Comparison of ENCODE assay signal across 1 cellular context in the genomic region with DNA sequence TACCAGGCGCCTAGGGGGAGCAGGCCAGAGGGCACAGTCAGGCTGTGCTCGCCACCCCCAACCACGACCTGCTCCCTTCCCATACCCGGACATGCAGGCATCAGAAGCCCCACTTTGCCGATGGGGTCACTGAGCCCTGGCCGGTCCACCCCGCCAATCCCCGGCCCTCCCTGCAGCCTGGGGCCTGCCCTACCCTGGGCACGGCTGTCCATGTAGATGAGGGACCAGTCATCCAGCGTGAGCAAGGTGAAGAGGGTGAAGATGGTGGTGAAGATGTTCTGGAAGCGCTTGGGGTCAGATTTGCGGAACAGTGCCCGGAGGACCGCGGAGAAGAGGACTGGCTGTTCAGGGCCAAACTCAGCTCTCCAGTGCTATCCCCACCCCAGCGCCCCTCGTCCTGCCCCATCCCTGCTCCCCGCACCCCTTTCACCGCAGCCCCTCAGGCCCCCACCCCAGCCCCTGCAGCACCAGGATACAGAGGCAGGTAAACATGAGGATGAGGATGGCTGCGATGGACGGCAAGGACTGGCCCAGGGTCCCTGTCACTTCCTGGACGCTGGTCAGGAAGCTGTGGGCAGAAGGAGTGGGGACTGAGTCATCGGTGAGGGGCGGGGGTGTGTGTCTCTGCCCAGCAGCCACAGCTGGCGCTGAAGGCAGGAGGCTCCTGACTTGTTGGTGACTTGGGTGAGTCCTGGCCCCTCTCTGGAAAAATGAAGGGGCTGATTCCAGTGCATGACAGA.
TF ChIP-seq lines count a peak whose summit lies in the region.

No MANE protein-coding gene starts in this region.

TF ChIP-seq in endothelial cell of umbilical vein, 7 proteins besides CTCF, POLR2A, EP300 and RAD21:
- TF ChIP-seq, protein P1, sequence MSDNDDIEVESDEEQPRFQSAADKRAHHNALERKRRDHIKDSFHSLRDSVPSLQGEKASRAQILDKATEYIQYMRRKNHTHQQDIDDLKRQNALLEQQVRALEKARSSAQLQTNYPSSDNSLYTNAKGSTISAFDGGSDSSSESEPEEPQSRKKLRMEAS (IDR thresholded peaks at IDR 0.05; ENCODE audit: insufficient read depth, insufficient read length) = no peak
- TF ChIP-seq GATA2 (IDR thresholded peaks at IDR 0.05; ENCODE audit: insufficient read depth, insufficient read length, low read depth, low read length) (no peak), JUN (IDR thresholded peaks at IDR 0.05; ENCODE audit: borderline replicate concordance, insufficient read depth, insufficient read length, low read depth) (peak; percentile 68), POLR2AphosphoS5 (IDR thresholded peaks at IDR 0.05; ENCODE audit: insufficient read depth, low read depth, low read length) (peak; percentile 87), EZH2 (IDR thresholded peaks at IDR 0.05; ENCODE audit: borderline replicate concordance, low read depth, low read length, severe bottlenecking) (no peak), MYC (IDR thresholded peaks at IDR 0.05; ENCODE audit: low read depth, low read length) (no peak), FOS (IDR thresholded peaks at IDR 0.05; ENCODE audit: borderline replicate concordance, insufficient read depth, low read length) (peak; percentile 86)
